17 cellular contexts compared by ENCODE assay signal in genomic region chr6:75291744-75292143, GRCh38. TPM values are rescaled to one million over a fixed set of nuclear protein-coding genes. Genes with fewer than 3 reads are reported as not detected.
DNase-seq lines count a peak whose midpoint lies in the region; ATAC-seq, FAIRE-seq and TF ChIP-seq lines count a peak whose summit lies in the region.
"Had no signal": no experiment of that assay in that cellular context is flagged by ENCODE, and none has a peak within 500 bp of the region (broad histone marks: within the 10 kb centered on the region; RNA-seq: fewer than 3 reads in every experiment).

No MANE protein-coding gene starts in this region.

- no peak overlapping the region for H4K91ac ChIP-seq in IMR-90 (ENCODE audit: insufficient read depth, low read depth, low read length)

- CTCF ChIA-PET in IMR-90 (lab: Yijun Ruan, JAX) = no interaction called here
- CTCF ChIA-PET in GM10248 (lab: Yijun Ruan, JAX) = no interaction called here

- H3K36me3 ChIP-seq in IMR-90 (ENCODE audit: control insufficient read depth, insufficient read depth, low read length) = no peaks in the 10 kb centered on the region
- no peaks in the 10 kb centered on the region for H3K36me3 ChIP-seq in ascending aorta
- peaks cover 0 to 12% of the 10 kb centered on the region in 2 donors for H3K36me3 ChIP-seq in psoas muscle (ENCODE audit: insufficient read depth in 1 of 2, low read depth in 1 of 2)
- H3K36me3 ChIP-seq in ovary = no peaks in the 10 kb centered on the region
- H3K36me3 ChIP-seq in sigmoid colon = no peaks in the 10 kb centered on the region

- TF ChIP-seq CTCF in IMR-90 (conservative IDR thresholded peaks at IDR 0.05; ENCODE audit: low read depth, low read length) (no peak), ascending aorta (IDR thresholded peaks at IDR 0.05) (no peak), psoas muscle (IDR thresholded peaks at IDR 0.05) (no peak), ovary (IDR thresholded peaks at IDR 0.05) (no peak), GM10248 (IDR thresholded peaks at IDR 0.05; ENCODE audit: control extremely low read depth, extremely low read depth, low read depth, missing control alignments) (no peak), sigmoid colon (IDR thresholded peaks at IDR 0.05) (no peak)

- intact Hi-C loops in IMR-90 (cut with micrococcal nuclease) (no loop called here), ascending aorta (cut with DNase I) (no loop called here), psoas muscle (cut with DNase I) (loop anchor here in 1 of 2 donors (10.0 kb wide), 1 partner anchor 233 kb away; no protein-coding TSS in a partner anchor), ovary (cut with DNase I) (loop anchor here in 1 of 4 donors (10.0 kb wide), 1 partner anchor 233 kb away; no protein-coding TSS in a partner anchor), sigmoid colon (cut with DNase I) (no loop called here)

- H3K4me1 ChIP-seq in IMR-90 (ENCODE audit: control insufficient read depth, insufficient read depth, low read length) = no peaks in the 10 kb centered on the region
- peaks cover 5 to 19% of the 10 kb centered on the region in 2 donors for H3K4me1 ChIP-seq in ascending aorta
- H3K4me1 ChIP-seq in psoas muscle = peaks cover 21% of the 10 kb centered on the region
- H3K4me1 ChIP-seq in ovary (ENCODE audit: insufficient read depth) = peaks cover 3% of the 10 kb centered on the region
- peaks cover 0 to under 1% (median 0%) of the 10 kb centered on the region in 4 donors for H3K4me1 ChIP-seq in sigmoid colon

- no peak overlapping the region for H3K18ac ChIP-seq in IMR-90 (ENCODE audit: low read depth, low read length)

- no TSS peak for BruUV-seq in IMR-90 (replicated peaks; lab: Mats Ljungman, UMichigan)

- H3K4me3 ChIP-seq in IMR-90 (ENCODE audit: insufficient read depth, low read depth, low read length) = no peak overlapping the region
- H3K4me3 ChIP-seq in ascending aorta = no peak overlapping the region
- no peak overlapping the region for H3K4me3 ChIP-seq in psoas muscle
- no peak overlapping the region for H3K4me3 ChIP-seq in ovary
- no peak overlapping the region for H3K4me3 ChIP-seq in sigmoid colon
- H3K4me3 ChIP-seq: GM12878 had no signal

- ATAC-seq in IMR-90 (ENCODE audit: low read depth) (no peak), psoas muscle (no peak)
- ATAC-seq: GM12878 had no signal

- peak; percentile 27 for FAIRE-seq in islet of Langerhans (lab: Jason Lieb, UNC)
- FAIRE-seq: GM12878, GM18507 had no signal

- no peak overlapping the region for H3K4me2 ChIP-seq in IMR-90 (ENCODE audit: low read depth, low read length)

- no peaks in the 10 kb centered on the region for H4K20me1 ChIP-seq in IMR-90 (ENCODE audit: insufficient read depth, low read length)

- no peaks in the 10 kb centered on the region for H3K9me3 ChIP-seq in IMR-90 (ENCODE audit: control insufficient read depth, insufficient read depth, low read length)
- H3K9me3 ChIP-seq in ascending aorta = no peaks in the 10 kb centered on the region
- no peaks in the 10 kb centered on the region for H3K9me3 ChIP-seq in psoas muscle
- H3K9me3 ChIP-seq in ovary = no peaks in the 10 kb centered on the region
- no peaks in the 10 kb centered on the region for H3K9me3 ChIP-seq in sigmoid colon

- H3K27ac ChIP-seq in IMR-90 (ENCODE audit: insufficient read depth, low read length) (no peak overlapping the region), ascending aorta (peak overlapping the region; percentile 59 to 72), psoas muscle (peak overlapping the region; percentile 59), ovary (no peak overlapping the region), sigmoid colon (no peak overlapping the region)
- H3K27ac ChIP-seq: HL-60 had no signal

- TF ChIP-seq RAD21 in IMR-90 (IDR thresholded peaks at IDR 0.05; ENCODE audit: low read length) = no peak

- no peak overlapping the region for H3K14ac ChIP-seq in IMR-90 (replicated peaks; ENCODE audit: low read depth, low read length)

- H3K9ac ChIP-seq in IMR-90 (ENCODE audit: low read depth, low read length) = no peak overlapping the region

- H3K4ac ChIP-seq in IMR-90 (ENCODE audit: low read depth, low read length) = no peak overlapping the region

- no peak overlapping the region for H2BK15ac ChIP-seq in IMR-90 (ENCODE audit: low read depth, low read length)

- no peak overlapping the region for H4K8ac ChIP-seq in IMR-90 (ENCODE audit: low read depth in 2 of 2, low read length in 2 of 2)

- no peaks in the 10 kb centered on the region for H3K79me1 ChIP-seq in IMR-90 (ENCODE audit: low read depth in 1 of 2, low read length in 2 of 2)

- H3K23ac ChIP-seq in IMR-90 (ENCODE audit: low read depth, low read length) = no peak overlapping the region

- H2BK20ac ChIP-seq in IMR-90 (ENCODE audit: low read depth, low read length) = no peak overlapping the region

- H2AK5ac ChIP-seq in IMR-90 (ENCODE audit: low read depth, low read length) = no peak overlapping the region

- no peak overlapping the region for H3K56ac ChIP-seq in IMR-90 (ENCODE audit: extremely low read depth, insufficient read depth, low read length)

- no peaks in the 10 kb centered on the region for H3K9me1 ChIP-seq in IMR-90 (ENCODE audit: insufficient read depth, low read length)

- H4K5ac ChIP-seq in IMR-90 (ENCODE audit: low read depth, low read length) = no peak overlapping the region

- in situ Hi-C loops in IMR-90 (cut with MboI; ENCODE audit: low sequenced_read_pairs) = no loop called here

- H2BK120ac ChIP-seq in IMR-90 (ENCODE audit: low read depth, low read length) = no peak overlapping the region

- H2AFZ ChIP-seq in IMR-90 (replicated peaks; ENCODE audit: low read length, poor library complexity) = no peak overlapping the region

- no peak overlapping the region for H2AK9ac ChIP-seq in IMR-90 (replicated peaks; ENCODE audit: low read depth, low read length, poor library complexity)

- no peak overlapping the region for H2BK5ac ChIP-seq in IMR-90 (ENCODE audit: low read depth, low read length, poor library complexity, severe bottlenecking)

- DNase-seq in IMR-90 = no peak
- no peak for DNase-seq in ascending aorta (ENCODE audit: low spot score in 2 of 2)
- DNase-seq in psoas muscle = no peak
- no peak for DNase-seq in ovary
- DNase-seq in NCI-H1105 (lab: John Stamatoyannopoulos, UW) = no peak
- no peak for DNase-seq in GM10248 (ENCODE audit: extremely low spot score)
- DNase-seq in sigmoid colon = no peak
- DNase-seq: C1 segment of cervical spinal cord; Calu3; CD4-positive, alpha-beta T cell; DMS 273 treated with DMSO at 0.1 percent for 48 hours; HCEC 1CT; HFFc6 had no signal

- dilution Hi-C loops in IMR-90 (cut with HindIII; ENCODE audit: low sequenced_read_pairs, unreplicated experiment) = no loop called here

- WGBS in IMR-90 (ENCODE audit: extremely low coverage in 2 of 2, insufficient read length in 1 of 2), 2 experiments = no CpG with 5 or more reads among the region's 1 CpG
- 73 to 90% (median 78%) methylated on average over 1 of the region's 1 CpG for WGBS in psoas muscle, 3 donors
- WGBS in ovary, 3 donors = 11 to 36% (median 14%) methylated on average over 1 of the region's 1 CpG
- 72 to 92% methylated on average over 1 of the region's 1 CpG for WGBS in sigmoid colon, 2 donors

- POLR2A ChIA-PET in IMR-90 (lab: Charles Lee; ENCODE audit: unreplicated experiment) (no interaction called here), GM10248 (lab: Yijun Ruan, JAX) (no interaction called here)

- TF ChIP-seq EP300 in ovary (IDR thresholded peaks at IDR 0.05) (no peak), sigmoid colon (IDR thresholded peaks at IDR 0.05) (no peak)

- no peaks in the 10 kb centered on the region for H3K27me3 ChIP-seq in IMR-90 (ENCODE audit: control insufficient read depth, insufficient read depth, low read length)
- no peaks in the 10 kb centered on the region for H3K27me3 ChIP-seq in ascending aorta
- H3K27me3 ChIP-seq in psoas muscle (ENCODE audit: insufficient read depth in 3 of 3, low read length in 2 of 3) = no peaks in the 10 kb centered on the region
- H3K27me3 ChIP-seq in ovary = no peaks in the 10 kb centered on the region
- no peaks in the 10 kb centered on the region for H3K27me3 ChIP-seq in sigmoid colon

- TF ChIP-seq POLR2A in IMR-90 (IDR thresholded peaks at IDR 0.05; ENCODE audit: low read depth, low read length) (no peak), ovary (IDR thresholded peaks at IDR 0.05) (no peak), sigmoid colon (IDR thresholded peaks at IDR 0.05) (no peak)

TF ChIP-seq in IMR-90, 13 proteins besides CTCF, POLR2A, EP300 and RAD21:
- TF ChIP-seq FOS (IDR thresholded peaks at IDR 0.05; ENCODE audit: low read depth, low read length) = no peak
- TF ChIP-seq CEBPB (IDR thresholded peaks at IDR 0.05; ENCODE audit: low read depth, low read length) = peak; percentile 51; the same call in 1 of the 2 replicates
TF ChIP-seq in IMR-90: peak in this region for 1.

RNA-seq across cellular contexts. Expression of gene TMEM30A, which starts 7.2 kb away (rescaled TPM):
- total RNA-seq in IMR-90 (2012; rRNA removed) (111 and 206 TPM in 2 replicates), ascending aorta (54.8 TPM), psoas muscle (10 to 100 TPM; 30.9 to 52.6 (median 41.6) TPM), ovary (10 to 100 TPM; 48.9 to 88.0 (median 72.8) TPM), sigmoid colon (10 to 100 TPM; 69.5 to 95.6 (median 92.6) TPM)
- polyA plus RNA-seq in IMR-90 (2012; rRNA removed) (35.0 and 48.5 TPM in 2 replicates), psoas muscle (10 to 100 TPM; 18.7 to 46.1 (median 37.6) TPM), ovary (10 to 100 TPM; 46.1 to 61.6 TPM), sigmoid colon (10 to 100 TPM; 10.8 to 45.4 (median 16.6) TPM)
- polyA plus RNA-seq in IMR-90 (2012; cell fraction: cytosol; rRNA removed) = 9.4 and 13.2 TPM in 2 replicates
- 7.0 and 24.4 TPM in 2 replicates for polyA plus RNA-seq in IMR-90 (2012; cell fraction: nucleus; rRNA removed; ENCODE audit: low replicate concordance)

RNA-seq across cellular contexts. Expression of gene COX7A2, which starts 48.1 kb away (rescaled TPM):
- total RNA-seq in IMR-90 (2012; rRNA removed) (85.8 and 776 TPM in 2 replicates), ascending aorta (360 TPM), psoas muscle (100 to 1,000 TPM; 224 to 466 (median 320) TPM), ovary (100 to 1,000 TPM; 178 to 297 (median 202) TPM), sigmoid colon (1,000 to 10,000 TPM in 1 of 4 donors, 100 to 1,000 TPM in 3; 419 to 3,086 (median 644) TPM)
- polyA plus RNA-seq in IMR-90 (2012; rRNA removed) (174 and 185 TPM in 2 replicates), psoas muscle (100 to 1,000 TPM; 324 to 404 (median 372) TPM), ovary (100 to 1,000 TPM; 316 to 377 TPM), sigmoid colon (1,000 to 10,000 TPM in 2 of 3 donors, 100 to 1,000 TPM in 1; 948 to 2,470 (median 1,191) TPM)
- polyA plus RNA-seq in IMR-90 (2012; cell fraction: cytosol; rRNA removed) = 360 and 1,161 TPM in 2 replicates
- polyA plus RNA-seq in IMR-90 (2012; cell fraction: nucleus; rRNA removed; ENCODE audit: low replicate concordance) = 39.2 and 183 TPM in 2 replicates

Comparison
In these comparisons a context has a peak if more than half of its experiments do, and no peak if none do; other contexts are left out.
1. H3K27ac ChIP-seq: peak in ascending aorta (2 of 2) and psoas muscle (single experiment); none in IMR-90 (single experiment), ovary (0 of 2) and sigmoid colon (0 of 4).